In the genomic region with DNA sequence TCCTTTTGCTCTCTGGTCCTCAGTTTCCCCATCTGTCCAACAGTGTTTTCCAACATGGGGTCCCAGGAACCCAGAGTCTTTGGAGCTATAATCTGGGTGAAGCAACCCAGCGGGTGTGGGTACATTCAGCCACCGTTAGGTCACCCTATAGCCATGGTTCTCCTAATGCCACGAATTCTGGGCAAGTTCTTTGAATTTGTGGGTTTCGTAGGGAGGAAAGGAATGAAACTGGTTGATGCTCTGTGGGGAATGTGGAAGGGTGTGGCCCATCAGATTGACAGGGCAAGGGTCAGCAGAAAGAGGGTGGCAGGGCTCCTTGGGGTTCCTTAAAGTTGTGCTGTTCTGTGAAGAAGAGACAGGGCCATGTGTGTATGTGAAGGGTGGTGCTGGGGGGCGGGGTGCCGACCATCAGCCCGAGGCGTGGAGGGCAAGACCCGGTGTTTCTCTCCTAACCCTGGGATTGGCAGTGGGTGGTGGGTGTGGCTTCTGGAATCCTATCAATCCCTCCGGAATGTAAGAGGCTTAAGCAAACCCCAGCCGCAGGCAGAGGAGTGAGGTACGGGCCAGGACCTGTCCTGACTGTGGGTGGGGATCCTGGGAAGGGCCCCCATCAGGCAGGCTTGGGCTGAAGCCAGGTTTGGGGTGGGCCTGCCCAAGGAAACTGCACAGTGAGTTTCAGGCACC, we compare ENCODE assay signal across 2 cellular contexts.
TF ChIP-seq lines count a peak whose summit lies in the region.

No MANE protein-coding gene starts in this region.

TF ChIP-seq in HEK293, 187 proteins besides CTCF, POLR2A, EP300 and RAD21 (continued from another document):
- TF ChIP-seq, protein P1, sequence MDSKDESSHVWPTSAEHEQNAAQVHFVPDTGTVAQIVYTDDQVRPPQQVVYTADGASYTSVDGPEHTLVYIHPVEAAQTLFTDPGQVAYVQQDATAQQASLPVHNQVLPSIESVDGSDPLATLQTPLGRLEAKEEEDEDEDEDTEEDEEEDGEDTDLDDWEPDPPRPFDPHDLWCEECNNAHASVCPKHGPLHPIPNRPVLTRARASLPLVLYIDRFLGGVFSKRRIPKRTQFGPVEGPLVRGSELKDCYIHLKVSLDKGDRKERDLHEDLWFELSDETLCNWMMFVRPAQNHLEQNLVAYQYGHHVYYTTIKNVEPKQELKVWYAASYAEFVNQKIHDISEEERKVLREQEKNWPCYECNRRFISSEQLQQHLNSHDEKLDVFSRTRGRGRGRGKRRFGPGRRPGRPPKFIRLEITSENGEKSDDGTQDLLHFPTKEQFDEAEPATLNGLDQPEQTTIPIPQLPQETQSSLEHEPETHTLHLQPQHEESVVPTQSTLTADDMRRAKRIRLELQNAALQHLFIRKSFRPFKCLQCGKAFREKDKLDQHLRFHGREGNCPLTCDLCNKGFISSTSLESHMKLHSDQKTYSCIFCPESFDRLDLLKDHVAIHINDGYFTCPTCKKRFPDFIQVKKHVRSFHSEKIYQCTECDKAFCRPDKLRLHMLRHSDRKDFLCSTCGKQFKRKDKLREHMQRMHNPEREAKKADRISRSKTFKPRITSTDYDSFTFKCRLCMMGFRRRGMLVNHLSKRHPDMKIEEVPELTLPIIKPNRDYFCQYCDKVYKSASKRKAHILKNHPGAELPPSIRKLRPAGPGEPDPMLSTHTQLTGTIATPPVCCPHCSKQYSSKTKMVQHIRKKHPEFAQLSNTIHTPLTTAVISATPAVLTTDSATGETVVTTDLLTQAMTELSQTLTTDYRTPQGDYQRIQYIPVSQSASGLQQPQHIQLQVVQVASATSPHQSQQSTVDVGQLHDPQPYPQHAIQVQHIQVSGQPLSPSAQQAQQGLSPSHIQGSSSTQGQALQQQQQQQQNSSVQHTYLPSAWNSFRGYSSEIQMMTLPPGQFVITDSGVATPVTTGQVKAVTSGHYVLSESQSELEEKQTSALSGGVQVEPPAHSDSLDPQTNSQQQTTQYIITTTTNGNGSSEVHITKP (tag by site-specific recombination; IDR thresholded peaks at IDR 0.05), result peak; percentile 42; the same call in 1 of the 2 replicates
- TF ChIP-seq ZFHX2 (tag by site-specific recombination; conservative IDR thresholded peaks at IDR 0.05) (peak; percentile 81), ZNF394 (tag by site-specific recombination; IDR thresholded peaks at IDR 0.05; ENCODE audit: borderline replicate concordance) (no peak)
TF ChIP-seq in HEK293: peak in this region for 4.

TF ChIP-seq in WTC11, 78 proteins besides CTCF, POLR2A, EP300 and RAD21 (continued from another document):
- TF ChIP-seq SMAD4 (CRISPR knock-in tag; IDR thresholded peaks at IDR 0.05), result no peak
- TF ChIP-seq ELF4 (CRISPR knock-in tag; IDR thresholded peaks at IDR 0.05; ENCODE audit: low read depth), result no peak
- TF ChIP-seq TEAD4 (CRISPR knock-in tag; IDR thresholded peaks at IDR 0.05), result no peak
- no peak for TF ChIP-seq RORB (CRISPR knock-in tag; IDR thresholded peaks at IDR 0.05)
- no peak for TF ChIP-seq JAZF1 (CRISPR knock-in tag; IDR thresholded peaks at IDR 0.05)
- no peak for TF ChIP-seq ETV6 (CRISPR knock-in tag; IDR thresholded peaks at IDR 0.05)
- TF ChIP-seq AFF4 (CRISPR knock-in tag; IDR thresholded peaks at IDR 0.05; ENCODE audit: borderline replicate concordance), result no peak
- TF ChIP-seq FOXK1 (CRISPR knock-in tag; IDR thresholded peaks at IDR 0.05), result no peak
- TF ChIP-seq STAT6 (CRISPR knock-in tag; conservative IDR thresholded peaks at IDR 0.05; ENCODE audit: low read depth), result no peak
- no peak for TF ChIP-seq MXD4 (CRISPR knock-in tag; IDR thresholded peaks at IDR 0.05; ENCODE audit: borderline replicate concordance)
- no peak for TF ChIP-seq FOXP1 (CRISPR knock-in tag; IDR thresholded peaks at IDR 0.05; ENCODE audit: borderline replicate concordance)
- TF ChIP-seq, protein P2, sequence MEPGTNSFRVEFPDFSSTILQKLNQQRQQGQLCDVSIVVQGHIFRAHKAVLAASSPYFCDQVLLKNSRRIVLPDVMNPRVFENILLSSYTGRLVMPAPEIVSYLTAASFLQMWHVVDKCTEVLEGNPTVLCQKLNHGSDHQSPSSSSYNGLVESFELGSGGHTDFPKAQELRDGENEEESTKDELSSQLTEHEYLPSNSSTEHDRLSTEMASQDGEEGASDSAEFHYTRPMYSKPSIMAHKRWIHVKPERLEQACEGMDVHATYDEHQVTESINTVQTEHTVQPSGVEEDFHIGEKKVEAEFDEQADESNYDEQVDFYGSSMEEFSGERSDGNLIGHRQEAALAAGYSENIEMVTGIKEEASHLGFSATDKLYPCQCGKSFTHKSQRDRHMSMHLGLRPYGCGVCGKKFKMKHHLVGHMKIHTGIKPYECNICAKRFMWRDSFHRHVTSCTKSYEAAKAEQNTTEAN (CRISPR knock-in tag; IDR thresholded peaks at IDR 0.05), result no peak
- TF ChIP-seq, protein P3, sequence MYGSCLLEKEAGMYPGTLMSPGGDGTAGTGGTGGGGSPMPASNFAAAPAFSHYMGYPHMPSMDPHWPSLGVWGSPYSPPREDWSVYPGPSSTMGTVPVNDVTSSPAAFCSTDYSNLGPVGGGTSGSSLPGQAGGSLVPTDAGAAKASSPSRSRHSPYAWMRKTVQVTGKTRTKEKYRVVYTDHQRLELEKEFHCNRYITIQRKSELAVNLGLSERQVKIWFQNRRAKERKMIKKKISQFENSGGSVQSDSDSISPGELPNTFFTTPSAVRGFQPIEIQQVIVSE (CRISPR knock-in tag; IDR thresholded peaks at IDR 0.05; ENCODE audit: borderline replicate concordance), result no peak
- no peak for TF ChIP-seq EMX1 (CRISPR knock-in tag; IDR thresholded peaks at IDR 0.05)
- no peak for TF ChIP-seq ZNF232 (CRISPR knock-in tag; IDR thresholded peaks at IDR 0.05)
